Comparison of ENCODE assay signal across 20 cellular contexts in genomic region chr2:88165604-88166003, GRCh38. TPM values are rescaled to one million over a fixed set of nuclear protein-coding genes. Genes with fewer than 3 reads are reported as not detected.
A peak's percentile ranks its signal among the peaks of the same experiment; 100 is the strongest.
DNase-seq lines count a peak whose midpoint lies in the region; ATAC-seq and TF ChIP-seq lines count a peak whose summit lies in the region.
"Had no signal": no experiment of that assay in that cellular context is flagged by ENCODE, and none has a peak within 500 bp of the region (broad histone marks: within the 10 kb centered on the region; RNA-seq: fewer than 3 reads in every experiment).

No MANE protein-coding gene starts in this region.

- TF ChIP-seq POLR2A in esophagus muscularis mucosa (IDR thresholded peaks at IDR 0.05; ENCODE audit: low read depth), result no peak

- ATAC-seq in naive thymus-derived CD4-positive, alpha-beta T cell, result no peak
- no peak for ATAC-seq in HG03039 (IDR thresholded peaks at IDR 0.05; ENCODE audit: unreplicated experiment)
- ATAC-seq: CD8-positive, alpha-beta T cell; Panc1 had no signal

- POLR2A ChIA-PET in naive thymus-derived CD4-positive, alpha-beta T cell (lab: Charles Lee), result no interaction called here

- CTCF ChIA-PET in naive thymus-derived CD4-positive, alpha-beta T cell (lab: Charles Lee), result interaction anchor here (0.9 to 1.1 kb wide), 2 partner anchors 104 to 106 kb away, joined by 3 read pairs; no protein-coding TSS in a partner anchor

- H3K27ac ChIP-seq in esophagus muscularis mucosa (replicated peaks in 1 of 4) (peak overlapping the region; percentile 44 to 88 (median 84)), muscle layer of duodenum (ENCODE audit: low read length) (peak overlapping the region; percentile 65)
- H3K27ac ChIP-seq in naive thymus-derived CD4-positive, alpha-beta T cell (ENCODE audit: low read depth, low read length), result no peak overlapping the region

- H3K4me1 ChIP-seq in esophagus muscularis mucosa, result peaks cover 13 to 36% (median 30%) of the 10 kb centered on the region in 4 donors
- peaks cover 4 to 6% of the 10 kb centered on the region in 2 donors for H3K4me1 ChIP-seq in muscle layer of duodenum (ENCODE audit: control insufficient read depth in 1 of 2, insufficient read depth in 2 of 2, low read length in 2 of 2)
- H3K4me1 ChIP-seq in naive thymus-derived CD4-positive, alpha-beta T cell (ENCODE audit: control insufficient read depth in 2 of 2, insufficient read depth in 2 of 2, low read length in 2 of 2), result no peaks in the 10 kb centered on the region

- peaks cover 0 to 7% (median 0%) of the 10 kb centered on the region in 11 donors for H3K9me3 Mint-ChIP-seq in naive thymus-derived CD4-positive, alpha-beta T cell
- H3K9me3 Mint-ChIP-seq: CD8-positive, alpha-beta T cell; HFFc6 had no signal

- H3K4me3 Mint-ChIP-seq in naive thymus-derived CD4-positive, alpha-beta T cell, result no peak overlapping the region
- H3K4me3 Mint-ChIP-seq: CD8-positive, alpha-beta T cell; HFFc6 had no signal

- intact Hi-C loops in esophagus muscularis mucosa (cut with DNase I), result no loop called here
- intact Hi-C loops in naive thymus-derived CD4-positive, alpha-beta T cell (cut with micrococcal nuclease), result no loop called here

- peaks cover 0 to 4% (median 0%) of the 10 kb centered on the region in 5 donors for H3K36me3 Mint-ChIP-seq in naive thymus-derived CD4-positive, alpha-beta T cell
- H3K36me3 Mint-ChIP-seq: CD8-positive, alpha-beta T cell had no signal

- TF ChIP-seq CTCF in GM13977 (IDR thresholded peaks at IDR 0.05; ENCODE audit: extremely low read depth, insufficient read depth, missing control alignments), result no peak
- no peak for TF ChIP-seq CTCF in esophagus muscularis mucosa (IDR thresholded peaks at IDR 0.05)

- H3K9me3 ChIP-seq in esophagus muscularis mucosa (no peaks in the 10 kb centered on the region), muscle layer of duodenum (ENCODE audit: control insufficient read depth in 1 of 2, low read length in 2 of 2) (no peaks in the 10 kb centered on the region)
- H3K9me3 ChIP-seq in naive thymus-derived CD4-positive, alpha-beta T cell (ENCODE audit: control insufficient read depth in 2 of 3, low read length in 3 of 3), result no peaks in the 10 kb centered on the region

- H3K36me3 ChIP-seq in esophagus muscularis mucosa (no peaks in the 10 kb centered on the region), muscle layer of duodenum (ENCODE audit: control insufficient read depth in 1 of 2, insufficient read depth in 2 of 2, low read length in 2 of 2) (no peaks in the 10 kb centered on the region)
- no peaks in the 10 kb centered on the region for H3K36me3 ChIP-seq in naive thymus-derived CD4-positive, alpha-beta T cell (ENCODE audit: control insufficient read depth in 2 of 3, insufficient read depth in 3 of 3, low read length in 3 of 3)

- in situ Hi-C loops in GM13977 (cut with MboI; ENCODE audit: low pct_unique_long_range_greater_than_20kb, low sequenced_read_pairs, unreplicated experiment), result loop anchor here (10.0 kb wide), 1 partner anchor 101 kb away; the partner anchor contains the start of gene SMYD1

- no peak overlapping the region for H3K4me3 ChIP-seq in esophagus muscularis mucosa
- no peak overlapping the region for H3K4me3 ChIP-seq in muscle layer of duodenum (ENCODE audit: low read depth in 1 of 2, low read length in 2 of 2)
- no peak overlapping the region for H3K4me3 ChIP-seq in naive thymus-derived CD4-positive, alpha-beta T cell (ENCODE audit: low read length)

- H3K4me1 Mint-ChIP-seq in naive thymus-derived CD4-positive, alpha-beta T cell, result peaks cover 0 to under 1% (median 0%) of the 10 kb centered on the region in 7 donors

- peak; percentile 4 for DNase-seq in GM13977 (ENCODE audit: low spot score)
- DNase-seq in esophagus muscularis mucosa (ENCODE audit: extremely low spot score), result no peak
- DNase-seq in superior temporal gyrus (ENCODE audit: extremely low spot score), result peak; percentile 56
- DNase-seq in naive thymus-derived CD4-positive, alpha-beta T cell, result no peak
- no peak for DNase-seq in NCI-H1048 (lab: John Stamatoyannopoulos, UW)
- DNase-seq: CD8-positive, alpha-beta T cell; DND-41; GF-D8; HFFc6; Karpas-422; NCI-H187 treated with DMSO at 0.1 percent for 48 hours; NCI-H2171; NCI-H82; SHP77 treated with DMSO at 0.1 percent for 48 hours had no signal

- H3K27me3 Mint-ChIP-seq in naive thymus-derived CD4-positive, alpha-beta T cell, result peaks cover 0 to 13% (median 0%) of the 10 kb centered on the region in 5 donors

- no peak for TF ChIP-seq EP300 in esophagus muscularis mucosa (IDR thresholded peaks at IDR 0.05)

- no peak overlapping the region for H3K27ac Mint-ChIP-seq in naive thymus-derived CD4-positive, alpha-beta T cell
- H3K27ac Mint-ChIP-seq: CD8-positive, alpha-beta T cell; HFFc6 had no signal

- H3K27me3 ChIP-seq in esophagus muscularis mucosa (no peaks in the 10 kb centered on the region), muscle layer of duodenum (ENCODE audit: low read depth, low read length) (no peaks in the 10 kb centered on the region)
- no peaks in the 10 kb centered on the region for H3K27me3 ChIP-seq in naive thymus-derived CD4-positive, alpha-beta T cell (ENCODE audit: control insufficient read depth in 2 of 2, insufficient read depth in 2 of 2, low read length in 2 of 2)

RNA-seq across cellular contexts. Expression of gene THNSL2, which starts 4.5 kb away (rescaled TPM):
- 10 to 100 TPM in 3 of 4 donors, 1 to 10 TPM in 1; 2.1 to 40.0 (median 29.4) TPM for total RNA-seq in esophagus muscularis mucosa
- 1 to 10 TPM in 3 of 5 experiments, under 1 TPM in 2; 0.19 to 4.7 (median 1.0) TPM for total RNA-seq in naive thymus-derived CD4-positive, alpha-beta T cell
- 1 to 10 TPM in 1 of 2 donors, under 1 TPM in 1; 0.49 to 1.4 TPM for polyA plus RNA-seq in naive thymus-derived CD4-positive, alpha-beta T cell
- total RNA-seq: H4, HFFc6 had no signal

RNA-seq across cellular contexts. Expression of gene FABP1, which starts 37.7 kb away (rescaled TPM):
- total RNA-seq in esophagus muscularis mucosa, result 1 to 10 TPM in 1 of 4 donors, not detected in 3; 3.0 TPM
- total RNA-seq in naive thymus-derived CD4-positive, alpha-beta T cell, result not detected
- not detected for polyA plus RNA-seq in naive thymus-derived CD4-positive, alpha-beta T cell
- total RNA-seq: CD8-positive, alpha-beta T cell; H4; HFFc6; NCI-H460 had no signal
- polyA plus RNA-seq: BJ had no signal

Comparison
In these comparisons a context has a peak if more than half of its experiments do, and no peak if none do; other contexts are left out.
1. DNase-seq: peak in GM13977 (single experiment) and superior temporal gyrus (single experiment); none in esophagus muscularis mucosa (single experiment), naive thymus-derived CD4-positive, alpha-beta T cell (0 of 9) and NCI-H1048 (single experiment).